In the genomic region with DNA sequence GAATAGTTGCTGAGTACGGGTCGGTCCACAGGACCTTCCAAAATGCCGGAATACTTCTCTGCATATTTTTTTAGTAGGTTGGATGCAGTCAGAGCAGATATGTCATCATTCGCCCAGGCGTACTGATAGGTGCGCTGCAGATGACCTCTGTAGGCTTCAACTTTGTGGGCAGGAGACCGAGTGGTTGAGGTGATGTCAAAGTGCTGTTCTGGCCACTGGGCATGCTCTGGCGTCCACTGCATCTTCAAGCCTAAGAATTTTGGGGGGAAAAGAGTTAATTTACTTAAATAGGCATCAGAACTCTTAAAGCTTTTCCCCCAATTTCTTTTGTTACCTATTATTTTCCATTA, we compare ENCODE assay signal across 2 cellular contexts.
TF ChIP-seq lines count a peak whose summit lies in the region.

No MANE protein-coding gene starts in this region.

TF ChIP-seq in liver, 16 proteins besides CTCF, POLR2A, EP300 and RAD21 (continued from another document):
- TF ChIP-seq, protein P1, sequence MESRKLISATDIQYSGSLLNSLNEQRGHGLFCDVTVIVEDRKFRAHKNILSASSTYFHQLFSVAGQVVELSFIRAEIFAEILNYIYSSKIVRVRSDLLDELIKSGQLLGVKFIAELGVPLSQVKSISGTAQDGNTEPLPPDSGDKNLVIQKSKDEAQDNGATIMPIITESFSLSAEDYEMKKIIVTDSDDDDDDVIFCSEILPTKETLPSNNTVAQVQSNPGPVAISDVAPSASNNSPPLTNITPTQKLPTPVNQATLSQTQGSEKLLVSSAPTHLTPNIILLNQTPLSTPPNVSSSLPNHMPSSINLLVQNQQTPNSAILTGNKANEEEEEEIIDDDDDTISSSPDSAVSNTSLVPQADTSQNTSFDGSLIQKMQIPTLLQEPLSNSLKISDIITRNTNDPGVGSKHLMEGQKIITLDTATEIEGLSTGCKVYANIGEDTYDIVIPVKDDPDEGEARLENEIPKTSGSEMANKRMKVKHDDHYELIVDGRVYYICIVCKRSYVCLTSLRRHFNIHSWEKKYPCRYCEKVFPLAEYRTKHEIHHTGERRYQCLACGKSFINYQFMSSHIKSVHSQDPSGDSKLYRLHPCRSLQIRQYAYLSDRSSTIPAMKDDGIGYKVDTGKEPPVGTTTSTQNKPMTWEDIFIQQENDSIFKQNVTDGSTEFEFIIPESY (IDR thresholded peaks at IDR 0.05), result no peak
- TF ChIP-seq FOXA1 (IDR thresholded peaks at IDR 0.05) (no peak), NR2F2 (IDR thresholded peaks at IDR 0.05) (no peak), FOXA2 (IDR thresholded peaks at IDR 0.05) (no peak), SP1 (IDR thresholded peaks at IDR 0.05) (no peak), HNF4G (IDR thresholded peaks at IDR 0.05) (no peak), TAF1 (conservative IDR thresholded peaks at IDR 0.05) (no peak), GABPA (IDR thresholded peaks at IDR 0.05 in 1 of 2, conservative IDR thresholded peaks at IDR 0.05 in 1 of 2) (peak in 1 of 2 donors; percentile 4)
- TF ChIP-seq, protein P2, sequence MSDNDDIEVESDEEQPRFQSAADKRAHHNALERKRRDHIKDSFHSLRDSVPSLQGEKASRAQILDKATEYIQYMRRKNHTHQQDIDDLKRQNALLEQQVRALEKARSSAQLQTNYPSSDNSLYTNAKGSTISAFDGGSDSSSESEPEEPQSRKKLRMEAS (IDR thresholded peaks at IDR 0.05), result no peak
- TF ChIP-seq, protein P3, sequence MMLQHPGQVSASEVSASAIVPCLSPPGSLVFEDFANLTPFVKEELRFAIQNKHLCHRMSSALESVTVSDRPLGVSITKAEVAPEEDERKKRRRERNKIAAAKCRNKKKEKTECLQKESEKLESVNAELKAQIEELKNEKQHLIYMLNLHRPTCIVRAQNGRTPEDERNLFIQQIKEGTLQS (IDR thresholded peaks at IDR 0.05), result peak; percentile 24

TF ChIP-seq in HepG2, 621 proteins besides CTCF, POLR2A, EP300 and RAD21 (continued from another document):
- TF ChIP-seq, protein P4, sequence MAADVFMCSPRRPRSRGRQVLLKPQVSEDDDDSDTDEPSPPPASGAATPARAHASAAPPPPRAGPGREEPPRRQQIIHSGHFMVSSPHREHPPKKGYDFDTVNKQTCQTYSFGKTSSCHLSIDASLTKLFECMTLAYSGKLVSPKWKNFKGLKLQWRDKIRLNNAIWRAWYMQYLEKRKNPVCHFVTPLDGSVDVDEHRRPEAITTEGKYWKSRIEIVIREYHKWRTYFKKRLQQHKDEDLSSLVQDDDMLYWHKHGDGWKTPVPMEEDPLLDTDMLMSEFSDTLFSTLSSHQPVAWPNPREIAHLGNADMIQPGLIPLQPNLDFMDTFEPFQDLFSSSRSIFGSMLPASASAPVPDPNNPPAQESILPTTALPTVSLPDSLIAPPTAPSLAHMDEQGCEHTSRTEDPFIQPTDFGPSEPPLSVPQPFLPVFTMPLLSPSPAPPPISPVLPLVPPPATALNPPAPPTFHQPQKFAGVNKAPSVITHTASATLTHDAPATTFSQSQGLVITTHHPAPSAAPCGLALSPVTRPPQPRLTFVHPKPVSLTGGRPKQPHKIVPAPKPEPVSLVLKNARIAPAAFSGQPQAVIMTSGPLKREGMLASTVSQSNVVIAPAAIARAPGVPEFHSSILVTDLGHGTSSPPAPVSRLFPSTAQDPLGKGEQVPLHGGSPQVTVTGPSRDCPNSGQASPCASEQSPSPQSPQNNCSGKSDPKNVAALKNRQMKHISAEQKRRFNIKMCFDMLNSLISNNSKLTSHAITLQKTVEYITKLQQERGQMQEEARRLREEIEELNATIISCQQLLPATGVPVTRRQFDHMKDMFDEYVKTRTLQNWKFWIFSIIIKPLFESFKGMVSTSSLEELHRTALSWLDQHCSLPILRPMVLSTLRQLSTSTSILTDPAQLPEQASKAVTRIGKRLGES (CRISPR knock-in tag; IDR thresholded peaks at IDR 0.05; ENCODE audit: borderline replicate concordance), result no peak
- TF ChIP-seq ZEB1 (IDR thresholded peaks at IDR 0.05; ENCODE audit: insufficient replicate concordance, low read depth), result no peak
- no peak for TF ChIP-seq HNF4A (CRISPR knock-in tag; IDR thresholded peaks at IDR 0.05)
